Comparison of ENCODE assay signal across 8 cellular contexts in genomic region chr1:153422450-153423068, GRCh38. TPM values are rescaled to one million over a fixed set of nuclear protein-coding genes. Genes with fewer than 3 reads are reported as not detected.
DNase-seq lines count a peak whose midpoint lies in the region; ATAC-seq, FAIRE-seq and TF ChIP-seq lines count a peak whose summit lies in the region.

No MANE protein-coding gene starts in this region.

- no peaks in the 10 kb centered on the region for H4K20me1 ChIP-seq in GM12878 (ENCODE audit: control insufficient read depth, insufficient read depth)
- H4K20me1 ChIP-seq in keratinocyte (ENCODE audit: control insufficient read depth, extremely low read depth, insufficient read depth, low read length): no peaks in the 10 kb centered on the region

- in situ Hi-C loops in GM12878 (cut with MboI): no loop called here

- FAIRE-seq in GM12878 (lab: Jason Lieb, UNC) (peak; percentile 84), keratinocyte (lab: Jason Lieb, UNC) (peak; percentile 86)

- dilution Hi-C loops in keratinocyte (cut with MboI; ENCODE audit: extremely low pct_ligation_motif_present, low sequenced_read_pairs): no loop called here

- no peaks in the 10 kb centered on the region for H3K9me3 Mint-ChIP-seq in MCF 10A (ENCODE audit: unreplicated experiment)

- H3K27me3 Mint-ChIP-seq in MCF 10A (ENCODE audit: insufficient read depth, unreplicated experiment): peaks cover 86% of the 10 kb centered on the region

- POLR2A ChIA-PET in MCF 10A (lab: Yijun Ruan, JAX) (interaction anchor here (0.7 to 1.1 kb wide), 5 partner anchors 29 to 134 kb away, joined by 3 to 5 read pairs (median 3); partner anchors contain the start of gene S100A9), GM12878 (lab: Charles Lee) (interaction anchor here (0.6 kb wide), 1 partner anchor 86 kb away, joined by 5 read pairs; no protein-coding TSS in a partner anchor)

- no peak overlapping the region for H3K27ac Mint-ChIP-seq in MCF 10A (ENCODE audit: low read depth, unreplicated experiment)

- BruUV-seq in MCF 10A (replicated peaks; lab: Mats Ljungman, UMichigan) (no TSS peak), GM12878 (replicated peaks; lab: Mats Ljungman, UMichigan) (no TSS peak)

- ATAC-seq in GM12878: peak; percentile 50; the same call in 2 of the 3 replicates

- H3K79me2 ChIP-seq in GM12878 (ENCODE audit: control insufficient read depth, insufficient read depth, low read length) (no peaks in the 10 kb centered on the region), keratinocyte (ENCODE audit: control insufficient read depth, insufficient read depth, low read length) (no peaks in the 10 kb centered on the region)

- H3K4me3 ChIP-seq in breast epithelium (no peak overlapping the region), GM12878 (no peak overlapping the region), keratinocyte (ENCODE audit: control insufficient read depth in 2 of 3, extremely low read depth in 1 of 3, insufficient read depth in 2 of 3, low read depth in 1 of 3, low read length in 3 of 3) (no peak overlapping the region), BE2C (ENCODE audit: low read depth, low read length) (no peak overlapping the region)

- SMC1A ChIA-PET in GM12878 (lab: Charles Lee; ENCODE audit: uncharacterized antibody, unreplicated experiment): no interaction called here

- H3K27me3 ChIP-seq in breast epithelium: peaks cover 0 to 4% of the 10 kb centered on the region in 2 donors
- H3K27me3 ChIP-seq in GM12878 (replicated peaks in 1 of 2; ENCODE audit: control insufficient read depth in 2 of 2, insufficient read depth in 2 of 2, low read length in 1 of 2): no peaks in the 10 kb centered on the region
- H3K27me3 ChIP-seq in keratinocyte (ENCODE audit: control insufficient read depth, extremely low read depth, insufficient read depth, low read length): peaks cover 3% of the 10 kb centered on the region
- H3K27me3 ChIP-seq in BE2C: peaks cover 8% of the 10 kb centered on the region

- no peak overlapping the region for H2AFZ ChIP-seq in GM12878 (ENCODE audit: control insufficient read depth, low read depth, low read length)
- no peak overlapping the region for H2AFZ ChIP-seq in keratinocyte (ENCODE audit: control insufficient read depth, low read length)

- H3K9me3 ChIP-seq in breast epithelium: no peaks in the 10 kb centered on the region
- H3K9me3 ChIP-seq in GM12878 (replicated peaks; ENCODE audit: control insufficient read depth, insufficient read depth, low read length): no peaks in the 10 kb centered on the region
- no peaks in the 10 kb centered on the region for H3K9me3 ChIP-seq in keratinocyte (ENCODE audit: control insufficient read depth, low read depth, low read length)
- no peaks in the 10 kb centered on the region for H3K9me3 ChIP-seq in BE2C

- no peaks in the 10 kb centered on the region for H3K36me3 Mint-ChIP-seq in MCF 10A (ENCODE audit: insufficient read depth, unreplicated experiment)

- no peak for TF ChIP-seq POLR2A in breast epithelium (IDR thresholded peaks at IDR 0.05)
- TF ChIP-seq POLR2A in GM12878 (IDR thresholded peaks at IDR 0.05; ENCODE audit: low read depth, low read length): no peak

- no peaks in the 10 kb centered on the region for H3K9me1 ChIP-seq in keratinocyte (ENCODE audit: control insufficient read depth, extremely low read depth, insufficient read depth, low read length)

- DNase-seq in MCF 10A (ENCODE audit: unreplicated experiment) (peak; percentile 84), breast epithelium (ENCODE audit: low spot score in 2 of 2) (no peak), T1000 (lab: John Stamatoyannopoulos, UW) (peak; percentile 39), GM12878 (ENCODE audit: low read depth, low spot score) (no peak), keratinocyte (ENCODE audit: low read depth, low spot score) (no peak), BE2C (no peak), NCI-H2196 treated with DMSO at 0.1 percent for 48 hours (lab: John Stamatoyannopoulos, UW; ENCODE audit: unreplicated experiment) (no peak)
- peak; percentile 67 for DNase-seq in stimulated activated CD4-positive, alpha-beta T cell treated with anti-CD3 and anti-CD28 coated beads, Interleukin-4, amount 100 ng/mL, for 1 hour

- intact Hi-C loops in MCF 10A (cut with micrococcal nuclease) (loop anchor here (2.0 kb wide), 2 partner anchors 18 to 30 kb away; no protein-coding TSS in a partner anchor), breast epithelium (cut with DNase I; ENCODE audit: low total_unique reads) (no loop called here), GM12878 (cut with micrococcal nuclease; ENCODE audit: unreplicated experiment) (no loop called here)

- no peak for TF ChIP-seq RAD21 in GM12878 (IDR thresholded peaks at IDR 0.05; ENCODE audit: insufficient read depth, low read depth, low read length)

- H3K36me3 ChIP-seq in breast epithelium (no peaks in the 10 kb centered on the region), GM12878 (ENCODE audit: control insufficient read depth in 2 of 2, insufficient read depth in 2 of 2, low read length in 1 of 2) (no peaks in the 10 kb centered on the region), keratinocyte (ENCODE audit: control insufficient read depth in 2 of 2, extremely low read depth in 1 of 2, insufficient read depth in 2 of 2, low read length in 2 of 2) (no peaks in the 10 kb centered on the region), BE2C (no peaks in the 10 kb centered on the region)

- 9% methylated on average over 6 of the region's 6 CpGs for WGBS in GM12878 (ENCODE audit: insufficient coverage, insufficient replicate concordance, low lambda C conversion rate, missing lambda C conversion rate)

- CTCF ChIA-PET in MCF 10A (lab: Yijun Ruan, JAX) (interaction anchor here (0.5 to 3.7 kb wide), 6 partner anchors 65 to 547 kb away, joined by 3 to 23 read pairs (median 6); partner anchors contain the start of gene S100A9), GM12878 (lab: Yijun Ruan, JAX) (interaction anchor here (0.7 to 1.5 kb wide), 4 partner anchors 16 to 73 kb away, joined by 3 to 8 read pairs (median 4); partner anchors contain the start of gene S100A9)

- H3K4me2 ChIP-seq in GM12878 (ENCODE audit: control insufficient read depth, insufficient read depth) (no peak overlapping the region), keratinocyte (ENCODE audit: control insufficient read depth, extremely low read depth, insufficient read depth, low read depth, low read length) (no peak overlapping the region)

- H3K27ac ChIP-seq in breast epithelium (no peak overlapping the region), GM12878 (ENCODE audit: control insufficient read depth, insufficient read depth) (no peak overlapping the region), keratinocyte (ENCODE audit: control insufficient read depth, insufficient read depth, low read length) (no peak overlapping the region)

- TF ChIP-seq CTCF in MCF 10A (IDR thresholded peaks at IDR 0.05; ENCODE audit: unreplicated experiment) (no peak), breast epithelium (IDR thresholded peaks at IDR 0.05) (no peak), GM12878 (IDR thresholded peaks at IDR 0.05 in 2 of 3, conservative IDR thresholded peaks at IDR 0.05 in 1 of 3; ENCODE audit: control insufficient read depth in 2 of 3, extremely low read depth in 1 of 3, insufficient read depth in 1 of 3, low read depth in 3 of 3, low read length in 3 of 3) (no peak), keratinocyte (optimal IDR thresholded peaks at IDR 0.05 in 1 of 3, IDR thresholded peaks at IDR 0.05 in 1 of 3, conservative IDR thresholded peaks at IDR 0.05 in 1 of 3; ENCODE audit: extremely low read depth in 1 of 3, insufficient read depth in 2 of 3, low read length in 3 of 3) (no peak), BE2C (IDR thresholded peaks at IDR 0.05; ENCODE audit: low read depth, low read length) (no peak)

- no peak overlapping the region for H3K4me3 Mint-ChIP-seq in MCF 10A (ENCODE audit: unreplicated experiment)

- RAD21 ChIA-PET in GM12878 (lab: Charles Lee; ENCODE audit: unreplicated experiment): no interaction called here

- H3K4me1 ChIP-seq in breast epithelium: no peaks in the 10 kb centered on the region
- H3K4me1 ChIP-seq in GM12878 (ENCODE audit: control insufficient read depth, insufficient read depth, low read length): no peaks in the 10 kb centered on the region
- H3K4me1 ChIP-seq in keratinocyte (ENCODE audit: control insufficient read depth, extremely low read depth, insufficient read depth, low read length): no peaks in the 10 kb centered on the region
- H3K4me1 ChIP-seq in BE2C: no peaks in the 10 kb centered on the region

- TF ChIP-seq EP300 in GM12878 (IDR thresholded peaks at IDR 0.05; ENCODE audit: borderline replicate concordance in 1 of 2, control insufficient read depth in 1 of 2, low read depth in 2 of 2, low read length in 2 of 2): no peak

- H3K4me1 Mint-ChIP-seq in MCF 10A (ENCODE audit: insufficient read depth, unreplicated experiment): no peaks in the 10 kb centered on the region

- H3K9ac ChIP-seq in GM12878 (ENCODE audit: control insufficient read depth, insufficient read depth, low read length) (no peak overlapping the region), keratinocyte (ENCODE audit: control insufficient read depth, extremely low read depth, insufficient read depth, low read length) (no peak overlapping the region)

RNA-seq across cellular contexts. Expression of gene S100A7A, which starts 6.2 kb away (rescaled TPM):
- total RNA-seq in MCF 10A (2022) (not detected in 2 replicates), breast epithelium (not detected), GM12878 (2014; rRNA removed) (not detected in 2 replicates), GM12878 (2014; rRNA removed; fragmentation: Illumina TruSeq; extraction: Trizol) (not detected in 2 replicates), GM12878 (2021) (not detected in 2 replicates)
- not detected in 2 replicates for total RNA-seq in GM12878 (2013; cell fraction: nucleolus; rRNA removed)
- polyA plus RNA-seq in GM12878 (2011; ENCODE audit: low read depth): not detected
- polyA plus RNA-seq in GM12878 (2011; rRNA removed) (not detected in 2 replicates), GM12878 (2014; fragmentation: Illumina TruSeq; extraction: Trizol) (not detected in 2 replicates), GM12878 (2014; fragmentation: Nextera tagmentation; extraction: Ambion mirVana) (not detected), GM12878 (2014; rRNA removed) (not detected in 2 replicates), GM12878 (2016; fragmentation: Nextera tagmentation; extraction: Ambion mirVana) (not detected), keratinocyte (0.01 TPM in 1 of 3 replicates, not detected in the others)
- not detected in 2 replicates for polyA plus RNA-seq in GM12878 (2011; cell fraction: cytosol; rRNA removed)
- not detected in 2 replicates for polyA plus RNA-seq in GM12878 (2011; cell fraction: nucleus; rRNA removed)
- not detected in 2 replicates for polyA plus RNA-seq in GM12878 (2012)
- polyA minus RNA-seq in GM12878 (2011; rRNA and poly(A)+ RNA removed): not detected in 2 replicates
- polyA minus RNA-seq in GM12878 (2011; cell fraction: cytosol; rRNA and poly(A)+ RNA removed): not detected in 2 replicates
- polyA minus RNA-seq in GM12878 (2011; cell fraction: nucleus; rRNA and poly(A)+ RNA removed): not detected in 2 replicates
- polyA plus RNA-seq in keratinocyte (2011; ENCODE audit: low read depth): 0.29 TPM
- 0.10 TPM in 1 of 2 replicates, not detected in the other for polyA plus RNA-seq in keratinocyte (2011; cell fraction: cytosol; rRNA removed)
- 0.11 and 0.20 TPM in 2 replicates for polyA plus RNA-seq in keratinocyte (2011; cell fraction: nucleus; rRNA removed)
- polyA plus RNA-seq in keratinocyte (2012; ENCODE audit: low replicate concordance): 0.37 TPM in 1 of 2 replicates, not detected in the other
- not detected in 3 replicates for polyA minus RNA-seq in keratinocyte
- polyA minus RNA-seq in keratinocyte (2011; cell fraction: cytosol; rRNA and poly(A)+ RNA removed): not detected
- polyA minus RNA-seq in keratinocyte (2011; cell fraction: nucleus; rRNA and poly(A)+ RNA removed): not detected in 2 replicates
- not detected for polyA plus RNA-seq in BE2C (2012; ENCODE audit: insufficient read depth, insufficient read length, low read depth)

RNA-seq across cellular contexts. Expression of gene S100A8, which starts 31.7 kb away (rescaled TPM):
- total RNA-seq in MCF 10A (2022): 46.9 and 80.4 TPM in 2 replicates
- total RNA-seq in breast epithelium: 10 to 100 TPM; 13.1 to 37.4 (median 26.5) TPM
- not detected in 2 replicates for total RNA-seq in GM12878 (2013; cell fraction: nucleolus; rRNA removed)
- not detected in 2 replicates for total RNA-seq in GM12878 (2014; rRNA removed)
- not detected in 2 replicates for total RNA-seq in GM12878 (2014; rRNA removed; fragmentation: Illumina TruSeq; extraction: Trizol)
- not detected in 2 replicates for total RNA-seq in GM12878 (2021)
- polyA plus RNA-seq in GM12878 (2011; ENCODE audit: low read depth): not detected
- not detected in 2 replicates for polyA plus RNA-seq in GM12878 (2011; rRNA removed)
- not detected in 2 replicates for polyA plus RNA-seq in GM12878 (2011; cell fraction: cytosol; rRNA removed)
- polyA plus RNA-seq in GM12878 (2011; cell fraction: nucleus; rRNA removed): not detected in 2 replicates
- not detected in 2 replicates for polyA plus RNA-seq in GM12878 (2012)
- not detected in 2 replicates for polyA plus RNA-seq in GM12878 (2014; fragmentation: Illumina TruSeq; extraction: Trizol)
- not detected for polyA plus RNA-seq in GM12878 (2014; fragmentation: Nextera tagmentation; extraction: Ambion mirVana)
- not detected in 2 replicates for polyA plus RNA-seq in GM12878 (2014; rRNA removed)
- polyA plus RNA-seq in GM12878 (2016; fragmentation: Nextera tagmentation; extraction: Ambion mirVana): under 1 TPM in 1 of 2 experiments, not detected in 1; 0.28 TPM
- not detected in 2 replicates for polyA minus RNA-seq in GM12878 (2011; rRNA and poly(A)+ RNA removed)
- polyA minus RNA-seq in GM12878 (2011; cell fraction: cytosol; rRNA and poly(A)+ RNA removed): not detected in 2 replicates
- not detected in 2 replicates for polyA minus RNA-seq in GM12878 (2011; cell fraction: nucleus; rRNA and poly(A)+ RNA removed)
- 99.7 to 1,918 TPM (median 403 TPM) in 3 replicates for polyA plus RNA-seq in keratinocyte
- 238 TPM for polyA plus RNA-seq in keratinocyte (2011; ENCODE audit: low read depth)
- 425 and 730 TPM in 2 replicates for polyA plus RNA-seq in keratinocyte (2011; cell fraction: cytosol; rRNA removed)
- 279 and 328 TPM in 2 replicates for polyA plus RNA-seq in keratinocyte (2011; cell fraction: nucleus; rRNA removed)
- 177 and 1,802 TPM in 2 replicates for polyA plus RNA-seq in keratinocyte (2012; ENCODE audit: low replicate concordance)
- 4.8 to 96.5 TPM (median 24.3 TPM) in 3 replicates for polyA minus RNA-seq in keratinocyte
- 35.1 TPM for polyA minus RNA-seq in keratinocyte (2011; cell fraction: cytosol; rRNA and poly(A)+ RNA removed)
- 24.6 TPM in 2 replicates for polyA minus RNA-seq in keratinocyte (2011; cell fraction: nucleus; rRNA and poly(A)+ RNA removed)
- not detected for polyA plus RNA-seq in BE2C (2012; ENCODE audit: insufficient read depth, insufficient read length, low read depth)

RNA-seq across cellular contexts. Expression of gene S100A7, which starts 37.9 kb away (rescaled TPM):
- not detected in 2 replicates for total RNA-seq in MCF 10A (2022)
- total RNA-seq in breast epithelium: not detected
- total RNA-seq in GM12878 (2013; cell fraction: nucleolus; rRNA removed): not detected in 2 replicates
- total RNA-seq in GM12878 (2014; rRNA removed): not detected in 2 replicates
- not detected in 2 replicates for total RNA-seq in GM12878 (2014; rRNA removed; fragmentation: Illumina TruSeq; extraction: Trizol)
- not detected in 2 replicates for total RNA-seq in GM12878 (2021)
- not detected for polyA plus RNA-seq in GM12878 (2011; ENCODE audit: low read depth)
- polyA plus RNA-seq in GM12878 (2011; rRNA removed): not detected in 2 replicates
- polyA plus RNA-seq in GM12878 (2011; cell fraction: cytosol; rRNA removed): not detected in 2 replicates
- not detected in 2 replicates for polyA plus RNA-seq in GM12878 (2011; cell fraction: nucleus; rRNA removed)
- not detected in 2 replicates for polyA plus RNA-seq in GM12878 (2012)
- not detected in 2 replicates for polyA plus RNA-seq in GM12878 (2014; fragmentation: Illumina TruSeq; extraction: Trizol)
- polyA plus RNA-seq in GM12878 (2014; fragmentation: Nextera tagmentation; extraction: Ambion mirVana): not detected
- not detected in 2 replicates for polyA plus RNA-seq in GM12878 (2014; rRNA removed)
- polyA plus RNA-seq in GM12878 (2016; fragmentation: Nextera tagmentation; extraction: Ambion mirVana): not detected
- not detected in 2 replicates for polyA minus RNA-seq in GM12878 (2011; rRNA and poly(A)+ RNA removed)
- polyA minus RNA-seq in GM12878 (2011; cell fraction: cytosol; rRNA and poly(A)+ RNA removed): not detected in 2 replicates
- not detected in 2 replicates for polyA minus RNA-seq in GM12878 (2011; cell fraction: nucleus; rRNA and poly(A)+ RNA removed)
- 13.1 to 31.2 TPM (median 16.0 TPM) in 3 replicates for polyA plus RNA-seq in keratinocyte
- 12.2 TPM for polyA plus RNA-seq in keratinocyte (2011; ENCODE audit: low read depth)
- polyA plus RNA-seq in keratinocyte (2011; cell fraction: cytosol; rRNA removed): 13.8 and 57.6 TPM in 2 replicates
- 13.4 and 38.0 TPM in 2 replicates for polyA plus RNA-seq in keratinocyte (2011; cell fraction: nucleus; rRNA removed)
- polyA plus RNA-seq in keratinocyte (2012; ENCODE audit: low replicate concordance): 11.8 and 21.1 TPM in 2 replicates
- 0.92 to 3.0 TPM (median 2.2 TPM) in 3 replicates for polyA minus RNA-seq in keratinocyte
- not detected for polyA minus RNA-seq in keratinocyte (2011; cell fraction: cytosol; rRNA and poly(A)+ RNA removed)
- 4.7 and 9.0 TPM in 2 replicates for polyA minus RNA-seq in keratinocyte (2011; cell fraction: nucleus; rRNA and poly(A)+ RNA removed)
- not detected for polyA plus RNA-seq in BE2C (2012; ENCODE audit: insufficient read depth, insufficient read length, low read depth)

RNA-seq across cellular contexts. Expression of gene S100A12, which starts 47.1 kb away (rescaled TPM):
- total RNA-seq in MCF 10A (2022) (not detected in 2 replicates), breast epithelium (1 to 10 TPM in 2 of 3 donors, not detected in 1; 1.3 to 1.8 TPM), GM12878 (2014; rRNA removed) (not detected in 2 replicates), GM12878 (2014; rRNA removed; fragmentation: Illumina TruSeq; extraction: Trizol) (not detected in 2 replicates), GM12878 (2021) (not detected in 2 replicates)
- total RNA-seq in GM12878 (2013; cell fraction: nucleolus; rRNA removed): not detected in 2 replicates
- not detected for polyA plus RNA-seq in GM12878 (2011; ENCODE audit: low read depth)
- polyA plus RNA-seq in GM12878 (2011; rRNA removed) (not detected in 2 replicates), GM12878 (2014; fragmentation: Illumina TruSeq; extraction: Trizol) (not detected in 2 replicates), GM12878 (2014; fragmentation: Nextera tagmentation; extraction: Ambion mirVana) (not detected), GM12878 (2014; rRNA removed) (not detected in 2 replicates), GM12878 (2016; fragmentation: Nextera tagmentation; extraction: Ambion mirVana) (not detected), keratinocyte (0.65 to 6.3 TPM (median 1.5 TPM) in 3 replicates)
- not detected in 2 replicates for polyA plus RNA-seq in GM12878 (2011; cell fraction: cytosol; rRNA removed)
- polyA plus RNA-seq in GM12878 (2011; cell fraction: nucleus; rRNA removed): not detected in 2 replicates
- polyA plus RNA-seq in GM12878 (2012): not detected in 2 replicates
- not detected in 2 replicates for polyA minus RNA-seq in GM12878 (2011; rRNA and poly(A)+ RNA removed)
- polyA minus RNA-seq in GM12878 (2011; cell fraction: cytosol; rRNA and poly(A)+ RNA removed): not detected in 2 replicates
- not detected in 2 replicates for polyA minus RNA-seq in GM12878 (2011; cell fraction: nucleus; rRNA and poly(A)+ RNA removed)
- 0.75 TPM for polyA plus RNA-seq in keratinocyte (2011; ENCODE audit: low read depth)
- polyA plus RNA-seq in keratinocyte (2011; cell fraction: cytosol; rRNA removed): 2.6 and 7.0 TPM in 2 replicates
- polyA plus RNA-seq in keratinocyte (2011; cell fraction: nucleus; rRNA removed): 1.9 and 2.9 TPM in 2 replicates
- polyA plus RNA-seq in keratinocyte (2012; ENCODE audit: low replicate concordance): 1.0 and 1.8 TPM in 2 replicates
- 3.2 TPM in 1 of 3 replicates, not detected in the others for polyA minus RNA-seq in keratinocyte
- not detected for polyA minus RNA-seq in keratinocyte (2011; cell fraction: cytosol; rRNA and poly(A)+ RNA removed)
- not detected in 2 replicates for polyA minus RNA-seq in keratinocyte (2011; cell fraction: nucleus; rRNA and poly(A)+ RNA removed)
- polyA plus RNA-seq in BE2C (2012; ENCODE audit: insufficient read depth, insufficient read length, low read depth): not detected

Comparison
In these comparisons a context has a peak if more than half of its experiments do, and no peak if none do; other contexts are left out.
1. DNase-seq: peak in MCF 10A (single experiment), T1000 (single experiment) and stimulated activated CD4-positive, alpha-beta T cell treated with anti-CD3 and anti-CD28 coated beads, Interleukin-4, amount 100 ng/mL, for 1 hour (single experiment); none in breast epithelium (0 of 2), GM12878 (single experiment), keratinocyte (single experiment), BE2C (single experiment) and NCI-H2196 treated with DMSO at 0.1 percent for 48 hours (single experiment).
2. RNA of gene S100A8, which starts 31.7 kb away (total RNA-seq): 46.9 to 80.4 TPM in MCF 10A and 13.1 to 37.4 TPM in breast epithelium; not detected in GM12878; every median in the first group is over 10 times any median in the second.